Comparison of ENCODE assay signal across 8 cellular contexts in the genomic region with DNA sequence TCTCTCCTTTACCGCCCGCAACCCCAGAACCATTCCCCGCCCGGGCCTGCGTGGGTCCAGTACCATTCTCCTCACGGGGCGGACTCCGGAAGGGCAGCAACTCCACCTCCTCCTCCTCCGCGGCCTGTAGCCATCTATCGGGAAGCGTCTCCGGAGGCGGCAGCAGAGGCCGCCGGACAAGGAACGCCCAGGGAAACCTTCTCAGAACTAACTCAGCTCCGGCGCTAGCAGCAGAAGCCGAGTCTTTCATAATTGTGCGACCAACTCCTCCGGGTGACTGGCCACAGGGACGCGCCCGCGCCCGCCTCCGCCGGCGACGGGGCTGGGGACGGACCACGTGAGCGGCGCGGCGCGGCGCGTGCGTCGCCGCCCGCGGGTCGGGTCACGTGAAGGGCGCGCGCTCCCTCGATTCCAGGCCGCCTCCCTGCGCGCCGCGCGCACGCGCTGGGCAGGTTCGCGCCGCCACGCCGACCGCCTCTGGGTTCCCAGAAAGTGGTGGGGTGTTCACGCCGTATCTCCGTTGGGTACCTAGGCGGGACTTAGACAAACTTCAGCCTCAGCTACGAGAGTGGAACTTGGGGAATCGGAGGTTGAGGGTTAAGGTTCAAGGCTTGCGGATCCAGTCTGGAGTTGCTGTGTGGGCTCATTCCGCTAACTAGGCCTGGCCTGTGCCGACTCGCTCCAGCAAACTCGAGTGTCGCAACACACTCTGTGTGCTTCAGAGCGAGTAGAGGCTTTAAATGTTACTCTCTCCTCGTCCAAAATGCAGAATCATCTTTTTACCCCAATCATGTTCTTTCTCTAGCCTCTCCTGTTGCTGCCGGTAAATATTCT. TPM values are rescaled to one million over a fixed set of nuclear protein-coding genes. Genes with fewer than 3 reads are reported as not detected.
DNase-seq lines count a peak whose midpoint lies in the region; ATAC-seq and TF ChIP-seq lines count a peak whose summit lies in the region.

A gene with protein sequence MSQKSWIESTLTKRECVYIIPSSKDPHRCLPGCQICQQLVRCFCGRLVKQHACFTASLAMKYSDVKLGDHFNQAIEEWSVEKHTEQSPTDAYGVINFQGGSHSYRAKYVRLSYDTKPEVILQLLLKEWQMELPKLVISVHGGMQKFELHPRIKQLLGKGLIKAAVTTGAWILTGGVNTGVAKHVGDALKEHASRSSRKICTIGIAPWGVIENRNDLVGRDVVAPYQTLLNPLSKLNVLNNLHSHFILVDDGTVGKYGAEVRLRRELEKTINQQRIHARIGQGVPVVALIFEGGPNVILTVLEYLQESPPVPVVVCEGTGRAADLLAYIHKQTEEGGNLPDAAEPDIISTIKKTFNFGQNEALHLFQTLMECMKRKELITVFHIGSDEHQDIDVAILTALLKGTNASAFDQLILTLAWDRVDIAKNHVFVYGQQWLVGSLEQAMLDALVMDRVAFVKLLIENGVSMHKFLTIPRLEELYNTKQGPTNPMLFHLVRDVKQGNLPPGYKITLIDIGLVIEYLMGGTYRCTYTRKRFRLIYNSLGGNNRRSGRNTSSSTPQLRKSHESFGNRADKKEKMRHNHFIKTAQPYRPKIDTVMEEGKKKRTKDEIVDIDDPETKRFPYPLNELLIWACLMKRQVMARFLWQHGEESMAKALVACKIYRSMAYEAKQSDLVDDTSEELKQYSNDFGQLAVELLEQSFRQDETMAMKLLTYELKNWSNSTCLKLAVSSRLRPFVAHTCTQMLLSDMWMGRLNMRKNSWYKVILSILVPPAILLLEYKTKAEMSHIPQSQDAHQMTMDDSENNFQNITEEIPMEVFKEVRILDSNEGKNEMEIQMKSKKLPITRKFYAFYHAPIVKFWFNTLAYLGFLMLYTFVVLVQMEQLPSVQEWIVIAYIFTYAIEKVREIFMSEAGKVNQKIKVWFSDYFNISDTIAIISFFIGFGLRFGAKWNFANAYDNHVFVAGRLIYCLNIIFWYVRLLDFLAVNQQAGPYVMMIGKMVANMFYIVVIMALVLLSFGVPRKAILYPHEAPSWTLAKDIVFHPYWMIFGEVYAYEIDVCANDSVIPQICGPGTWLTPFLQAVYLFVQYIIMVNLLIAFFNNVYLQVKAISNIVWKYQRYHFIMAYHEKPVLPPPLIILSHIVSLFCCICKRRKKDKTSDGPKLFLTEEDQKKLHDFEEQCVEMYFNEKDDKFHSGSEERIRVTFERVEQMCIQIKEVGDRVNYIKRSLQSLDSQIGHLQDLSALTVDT (N-terminal part only) (minus strand): TSS at position 330 of the 834 bp plus-strand sequence. CDS start 264 bp downstream, at position 66.

- no peaks in the 10 kb centered on the region for H3K27me3 ChIP-seq in AG04450 (ENCODE audit: control insufficient read depth, insufficient read depth, low read length)

- DNase-seq in AG04450 (ENCODE audit: low read depth, low spot score), result no peak
- DNase-seq in NCI-H345 treated with DMSO at 0.1 percent for 48 hours (lab: John Stamatoyannopoulos, UW; ENCODE audit: unreplicated experiment), result peak; percentile 50
- peak; percentile 74 for DNase-seq in activated CD4-positive, CD25-positive, alpha-beta regulatory T cell treated with anti-CD3 and anti-CD28 coated beads, Interleukin-2, amount 50 U/mL, for 16 hours (ENCODE audit: low read depth, low spot score)
- DNase-seq in central memory CD4-positive, alpha-beta T cell, result peak; percentile 87
- peak; percentile 88 for DNase-seq in islet precursor cell
- peak; percentile 78 to 88 (median 82) for DNase-seq in stimulated activated CD4-positive, alpha-beta T cell treated with anti-CD3 and anti-CD28 coated beads, Interleukin-12 subunit alpha, Interleukin-12 subunit beta, amount 100 ng/mL, for 48 hours (ENCODE audit: low read depth in 2 of 3, low spot score in 1 of 3)

- peak; percentile 85 for ATAC-seq in GM18907 (IDR thresholded peaks at IDR 0.05; ENCODE audit: unreplicated experiment)
- peak; percentile 74 for ATAC-seq in HG03139 (IDR thresholded peaks at IDR 0.05; ENCODE audit: unreplicated experiment)

- CTCF ChIA-PET in AG04450 (lab: Charles Lee), result no interaction called here

- no peak; the same call in 1 of the 2 replicates for TF ChIP-seq CTCF in AG04450 (IDR thresholded peaks at IDR 0.05; ENCODE audit: low read depth, low read length)

- peak within 1 kb of the TSS; percentile 87 for H3K27ac ChIP-seq in AG04450 (ENCODE audit: low read depth, low read length)

- H3K4me3 ChIP-seq in AG04450 (ENCODE audit: low read depth, low read length), result peak within 1 kb of the TSS; percentile 93

- H3K9me3 ChIP-seq in AG04450 (ENCODE audit: control insufficient read depth, insufficient read depth, low read length), result no peaks in the 10 kb centered on the region; the same call in 1 of the 2 replicates

- POLR2A ChIA-PET in AG04450 (lab: Yijun Ruan, JAX), result interaction anchor here (0.6 to 1.6 kb wide), 4 partner anchors 8 to 190 kb away, joined by 3 to 8 read pairs (median 4); no protein-coding TSS in a partner anchor

RNA-seq across cellular contexts. Expression of the gene that starts here (rescaled TPM):
- 21.1 and 31.2 TPM in 2 replicates for polyA plus RNA-seq in AG04450 (2011; rRNA removed)
- 21.0 and 40.2 TPM in 2 replicates for polyA minus RNA-seq in AG04450 (2011; rRNA and poly(A)+ RNA removed)
